21 cellular contexts compared by ENCODE assay signal in the genomic region with DNA sequence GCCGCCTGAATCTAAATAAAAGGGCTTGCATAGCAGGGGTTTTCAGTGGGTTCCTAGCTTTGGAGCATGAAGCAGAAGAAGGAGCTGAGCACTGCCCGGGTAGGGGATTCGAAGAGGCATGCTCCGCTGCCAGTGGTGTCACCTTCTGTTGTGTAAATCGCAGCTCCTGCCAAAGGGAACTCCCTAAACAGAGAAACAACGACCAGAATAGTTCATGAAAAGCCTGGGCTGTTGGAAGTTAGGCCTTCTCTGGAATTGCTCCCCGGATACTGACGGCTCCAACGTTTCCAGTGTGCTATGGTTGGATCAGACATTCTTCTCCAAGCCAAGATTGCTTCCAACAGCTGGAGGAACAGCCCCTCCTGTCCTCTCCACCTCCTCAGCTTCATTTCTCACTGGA.
DNase-seq lines count a peak whose midpoint lies in the region; ATAC-seq, FAIRE-seq and TF ChIP-seq lines count a peak whose summit lies in the region.
"Had no signal": no experiment of that assay in that cellular context is flagged by ENCODE, and none has a peak within 500 bp of the region (broad histone marks: within the 10 kb centered on the region; RNA-seq: fewer than 3 reads in every experiment).

No MANE protein-coding gene starts in this region.

- intact Hi-C loops in HepG2 (cut with micrococcal nuclease; ENCODE audit: unreplicated experiment), result no loop called here

- H3K27ac ChIP-seq in liver (ENCODE audit: low read depth in 1 of 2, low read length in 2 of 2), result peak overlapping the region; percentile 6 to 31
- H3K27ac ChIP-seq in HepG2 (ENCODE audit: extremely low read length, insufficient read depth, low read length), result no peak overlapping the region
- H3K27ac ChIP-seq in muscle layer of duodenum (ENCODE audit: low read length), result peak overlapping the region; percentile 5
- H3K27ac ChIP-seq: right lobe of liver had no signal

- POLR2A ChIA-PET in HepG2 (lab: Yijun Ruan, JAX), result no interaction called here

- H3K27me3 ChIP-seq in liver (ENCODE audit: control insufficient read depth in 4 of 4, insufficient read depth in 4 of 4, low read length in 3 of 4), result peaks cover 0 to 4% (median 0%) of the 10 kb centered on the region in 4 donors
- no peaks in the 10 kb centered on the region for H3K27me3 ChIP-seq in HepG2 (ENCODE audit: control insufficient read depth in 1 of 2, insufficient read depth in 2 of 2, low read length in 2 of 2)
- no peaks in the 10 kb centered on the region for H3K27me3 ChIP-seq in muscle layer of duodenum (ENCODE audit: low read depth, low read length)
- H3K27me3 ChIP-seq: right lobe of liver, uterus had no signal

- H3K79me2 ChIP-seq in HepG2 (ENCODE audit: insufficient read depth, low read length), result no peaks in the 10 kb centered on the region

- no peak for TF ChIP-seq RAD21 in liver (IDR thresholded peaks at IDR 0.05)
- TF ChIP-seq RAD21 in HepG2 (CRISPR knock-in tag; IDR thresholded peaks at IDR 0.05), result no peak

- in situ Hi-C loops in HepG2 (cut with HindIII; ENCODE audit: extremely low pct_ligation_motif_present, low pct_unique_long_range_greater_than_20kb), result no loop called here

- FAIRE-seq in HepG2 (lab: Jason Lieb, UNC), result no peak
- FAIRE-seq: endometrium had no signal

- no peak for TF ChIP-seq POLR2A in HepG2 (IDR thresholded peaks at IDR 0.05; ENCODE audit: insufficient read depth in 1 of 2, low read depth in 2 of 2, low read length in 2 of 2)

- TF ChIP-seq EP300 in HepG2 (IDR thresholded peaks at IDR 0.05; ENCODE audit: low read depth in 2 of 2, low read length in 2 of 2) (no peak), HepG2 (CRISPR knock-in tag; IDR thresholded peaks at IDR 0.05; ENCODE audit: borderline replicate concordance) (no peak)

- ATAC-seq in HepG2 (no peak), HG03457 (IDR thresholded peaks at IDR 0.05; ENCODE audit: unreplicated experiment) (no peak)
- ATAC-seq: left colon; stimulated activated memory B cell treated with anti-CD40 and anti-IgM and Interleukin-4, amounts not matched to agents 10 μg/mL and 1 μg/mL and 100 μg/mL, for 72 hours had no signal

- no peak overlapping the region for H2AFZ ChIP-seq in HepG2 (ENCODE audit: low read length)

- H3K9me3 ChIP-seq in liver (ENCODE audit: control insufficient read depth in 4 of 4, low read length in 3 of 4) (peaks cover 0 to 4% (median 1%) of the 10 kb centered on the region in 4 donors), HepG2 (ENCODE audit: low read length) (peaks cover 20% of the 10 kb centered on the region), muscle layer of duodenum (ENCODE audit: control insufficient read depth in 1 of 2, low read length in 2 of 2) (peaks cover 11 to 17% of the 10 kb centered on the region in 2 donors)

- CTCF ChIA-PET in HepG2 (lab: Yijun Ruan, JAX; ENCODE audit: low intra/inter-chr PET ratio, low total read pairs), result no interaction called here

- H3K4me1 ChIP-seq in liver (ENCODE audit: control insufficient read depth in 4 of 4, insufficient read depth in 4 of 4, low read length in 3 of 4) (no peaks in the 10 kb centered on the region), HepG2 (ENCODE audit: insufficient read depth, low read length) (no peaks in the 10 kb centered on the region), muscle layer of duodenum (ENCODE audit: control insufficient read depth in 1 of 2, insufficient read depth in 2 of 2, low read length in 2 of 2) (peaks cover 0 to 4% of the 10 kb centered on the region in 2 donors)
- H3K4me1 ChIP-seq: right lobe of liver, uterus had no signal

- H3K9ac ChIP-seq in liver (ENCODE audit: low read depth in 1 of 2, low read length in 2 of 2) (no peak overlapping the region), HepG2 (ENCODE audit: insufficient read depth, low read depth, low read length) (no peak overlapping the region)

- no TSS peak for BruUV-seq in HepG2 (replicated peaks; lab: Mats Ljungman, UMichigan)

- H3K4me3 ChIP-seq in liver (ENCODE audit: low read depth in 1 of 3, low read length in 3 of 3), result no peak overlapping the region
- H3K4me3 ChIP-seq in HepG2 (replicated peaks in 1 of 3; ENCODE audit: insufficient read depth in 1 of 3, low read depth in 2 of 3, low read length in 3 of 3), result no peak overlapping the region
- no peak overlapping the region for H3K4me3 ChIP-seq in fibroblast of the aortic adventitia (ENCODE audit: low read depth, low read length)
- peak overlapping the region in 1 of 2 donors; percentile 14 for H3K4me3 ChIP-seq in muscle layer of duodenum (ENCODE audit: low read depth in 1 of 2, low read length in 2 of 2)
- H3K4me3 ChIP-seq: right lobe of liver, uterus had no signal

- DNase-seq in HepG2 (ENCODE audit: low spot score), result no peak
- peak; percentile 61 for DNase-seq in fibroblast of the aortic adventitia (ENCODE audit: low read depth)
- DNase-seq in activated T-cell treated with anti-CD3 and anti-CD28 coated beads, Interleukin-2, amount 50 U/mL, for 1 hour, result no peak
- DNase-seq in activated CD4-positive, alpha-beta T cell treated with anti-CD3 and anti-CD28 coated beads, Interleukin-2, amount 50 U/mL, for 48 hours, result no peak
- DNase-seq in NCI-H510A (lab: John Stamatoyannopoulos, UW), result no peak
- DNase-seq: activated CD4-positive, CD25-positive, alpha-beta regulatory T cell treated with anti-CD3 and anti-CD28 coated beads, Interleukin-2, amount 50 U/mL, for 72 hours; activated CD8-positive, alpha-beta memory T cell treated with anti-CD3 and anti-CD28 coated beads, Interleukin-2, amount 50 U/mL, for 48 hours; activated naive CD4-positive, alpha-beta T cell treated with anti-CD3 and anti-CD28 coated beads, Interleukin-2, amount 50 U/mL, for 16 hours; Calu3; central memory CD4-positive, alpha-beta T cell; left colon; naive B cell; NCI-H2171; OCI-M1; right lobe of liver had no signal

- TF ChIP-seq CTCF in liver (IDR thresholded peaks at IDR 0.05; ENCODE audit: low read depth, low read length, missing input control), result no peak
- TF ChIP-seq CTCF in HepG2 (CRISPR knock-in tag; IDR thresholded peaks at IDR 0.05), result no peak
- TF ChIP-seq CTCF in fibroblast of the aortic adventitia (IDR thresholded peaks at IDR 0.05; ENCODE audit: insufficient read depth, low read length), result no peak

- H3K4me2 ChIP-seq in HepG2 (ENCODE audit: low read depth, low read length), result no peak overlapping the region

- WGBS in liver, result 66% methylated on average over 9 of the region's 9 CpGs
- 3% methylated on average over 8 of the region's 9 CpGs for WGBS in HepG2 (ENCODE audit: low lambda C conversion rate)

- H4K20me1 ChIP-seq in HepG2 (ENCODE audit: insufficient read depth, low read length), result no peaks in the 10 kb centered on the region

- H3K36me3 ChIP-seq in liver (ENCODE audit: control insufficient read depth in 4 of 4, insufficient read depth in 3 of 4, low read depth in 1 of 4, low read length in 3 of 4), result no peaks in the 10 kb centered on the region
- no peaks in the 10 kb centered on the region for H3K36me3 ChIP-seq in HepG2 (replicated peaks in 1 of 2; ENCODE audit: control insufficient read depth in 1 of 2, insufficient read depth in 2 of 2, low read length in 2 of 2)
- no peaks in the 10 kb centered on the region for H3K36me3 ChIP-seq in muscle layer of duodenum (ENCODE audit: control insufficient read depth in 1 of 2, insufficient read depth in 2 of 2, low read length in 2 of 2)
- H3K36me3 ChIP-seq: right lobe of liver, uterus had no signal

TF ChIP-seq in liver, 16 proteins besides CTCF, POLR2A, EP300 and RAD21 (continues in another document):
- TF ChIP-seq, protein P1, sequence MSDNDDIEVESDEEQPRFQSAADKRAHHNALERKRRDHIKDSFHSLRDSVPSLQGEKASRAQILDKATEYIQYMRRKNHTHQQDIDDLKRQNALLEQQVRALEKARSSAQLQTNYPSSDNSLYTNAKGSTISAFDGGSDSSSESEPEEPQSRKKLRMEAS (IDR thresholded peaks at IDR 0.05), result no peak
- TF ChIP-seq SP1 (IDR thresholded peaks at IDR 0.05) (no peak), NR2F2 (IDR thresholded peaks at IDR 0.05) (no peak), JUND (IDR thresholded peaks at IDR 0.05) (no peak), EGR1 (IDR thresholded peaks at IDR 0.05; ENCODE audit: low read depth in 2 of 2) (no peak)
- TF ChIP-seq, protein P2, sequence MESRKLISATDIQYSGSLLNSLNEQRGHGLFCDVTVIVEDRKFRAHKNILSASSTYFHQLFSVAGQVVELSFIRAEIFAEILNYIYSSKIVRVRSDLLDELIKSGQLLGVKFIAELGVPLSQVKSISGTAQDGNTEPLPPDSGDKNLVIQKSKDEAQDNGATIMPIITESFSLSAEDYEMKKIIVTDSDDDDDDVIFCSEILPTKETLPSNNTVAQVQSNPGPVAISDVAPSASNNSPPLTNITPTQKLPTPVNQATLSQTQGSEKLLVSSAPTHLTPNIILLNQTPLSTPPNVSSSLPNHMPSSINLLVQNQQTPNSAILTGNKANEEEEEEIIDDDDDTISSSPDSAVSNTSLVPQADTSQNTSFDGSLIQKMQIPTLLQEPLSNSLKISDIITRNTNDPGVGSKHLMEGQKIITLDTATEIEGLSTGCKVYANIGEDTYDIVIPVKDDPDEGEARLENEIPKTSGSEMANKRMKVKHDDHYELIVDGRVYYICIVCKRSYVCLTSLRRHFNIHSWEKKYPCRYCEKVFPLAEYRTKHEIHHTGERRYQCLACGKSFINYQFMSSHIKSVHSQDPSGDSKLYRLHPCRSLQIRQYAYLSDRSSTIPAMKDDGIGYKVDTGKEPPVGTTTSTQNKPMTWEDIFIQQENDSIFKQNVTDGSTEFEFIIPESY (IDR thresholded peaks at IDR 0.05), result no peak

TF ChIP-seq in HepG2, 621 proteins besides CTCF, POLR2A, EP300 and RAD21 (continues in another document):
- no peak for TF ChIP-seq NBN (conservative IDR thresholded peaks at IDR 0.05)
- no peak for TF ChIP-seq NR2C2 (CRISPR knock-in tag; IDR thresholded peaks at IDR 0.05; ENCODE audit: borderline replicate concordance)
- TF ChIP-seq JUND (CRISPR knock-in tag; IDR thresholded peaks at IDR 0.05), result no peak
- TF ChIP-seq, protein P1 (IDR thresholded peaks at IDR 0.05), result no peak
- no peak for TF ChIP-seq ZFYVE20 (CRISPR knock-in tag; IDR thresholded peaks at IDR 0.05; ENCODE audit: borderline replicate concordance, low read depth)
- TF ChIP-seq NRL (CRISPR knock-in tag; IDR thresholded peaks at IDR 0.05; ENCODE audit: borderline replicate concordance), result no peak
- TF ChIP-seq NFE2L2 (IDR thresholded peaks at IDR 0.05; ENCODE audit: low read length), result no peak
- TF ChIP-seq HNF4A (CRISPR knock-in tag; IDR thresholded peaks at IDR 0.05), result no peak
- no peak for TF ChIP-seq ZNF432 (CRISPR knock-in tag; IDR thresholded peaks at IDR 0.05; ENCODE audit: borderline replicate concordance)
- no peak for TF ChIP-seq KLF9 (CRISPR knock-in tag; IDR thresholded peaks at IDR 0.05; ENCODE audit: low read depth)
- no peak for TF ChIP-seq RARG (CRISPR knock-in tag; IDR thresholded peaks at IDR 0.05; ENCODE audit: low read depth)
